In the genomic region with DNA sequence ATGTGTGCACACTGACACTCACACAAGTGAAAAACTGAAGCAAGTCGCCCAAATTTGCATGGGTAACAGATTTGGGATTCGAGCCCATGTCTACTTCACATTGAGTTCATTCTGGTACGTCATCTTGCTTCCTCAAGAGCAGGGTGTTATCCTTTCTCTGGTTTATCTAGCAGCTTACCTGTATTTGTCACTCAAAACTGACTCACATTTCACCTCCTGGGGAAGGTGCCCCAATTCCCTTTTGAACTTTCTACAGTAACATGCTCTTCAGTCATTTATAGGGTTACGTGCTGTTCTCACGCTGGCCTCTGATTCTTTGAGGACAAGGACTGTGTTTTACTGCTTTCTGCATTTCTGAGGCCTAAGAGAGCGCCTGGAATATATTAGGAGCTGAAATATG, we compare ENCODE assay signal across 20 cellular contexts.
"Had no signal": no experiment of that assay in that cellular context is flagged by ENCODE, and none has a peak within 500 bp of the region (broad histone marks: within the 10 kb centered on the region; RNA-seq: fewer than 3 reads in every experiment).

No MANE protein-coding gene starts in this region.

- H3K27me3 ChIP-seq: brain microvascular endothelial cell, sigmoid colon, stomach, uterus had no signal

- H3K36me3 ChIP-seq: brain microvascular endothelial cell, sigmoid colon, stomach, thoracic aorta, uterus had no signal

- H3K9me3 ChIP-seq: sigmoid colon, stomach, thoracic aorta, uterus had no signal

- H3K4me3 ChIP-seq: sigmoid colon, stomach, thoracic aorta, uterus had no signal

- ATAC-seq: activated CD8-positive, alpha-beta T cell treated with anti-CD3 and anti-CD28 coated beads, Interleukin-2, amount 10 ng/mL, durations not matched to agents 7 days and 5 days; activated naive CD8-positive, alpha-beta T cell treated with anti-CD3 and anti-CD28 coated beads, Interleukin-2, amount 50 U/mL, for 24 hours; left ventricle myocardium superior; stimulated activated effector memory CD8-positive, alpha-beta T cell treated with anti-CD3 and anti-CD28 coated beads, Interleukin-12 subunit alpha, Interleukin-12 subunit beta, amount 100 ng/mL, for 72 hours had no signal

- H3K4me1 ChIP-seq: uterus had no signal

- DNase-seq: activated CD4-positive, alpha-beta T cell treated with anti-CD3 and anti-CD28 coated beads, Interleukin-2, amount 10 ng/mL, durations not matched to agents 7 days and 5 days; activated CD4-positive, CD25-positive, alpha-beta regulatory T cell; activated CD8-positive, alpha-beta T cell treated with anti-CD3 and anti-CD28 coated beads, Interleukin-2, amount 10 ng/mL, durations not matched to agents 7 days and 5 days; activated effector memory CD4-positive, alpha-beta T cell treated with Interleukin-2 at 50 U/mL for 16 hours; activated naive CD4-positive, alpha-beta T cell treated with anti-CD3 and anti-CD28 coated beads, Interleukin-2, amount 10 ng/mL, durations not matched to agents 7 days and 5 days; activated naive CD8-positive, alpha-beta T cell treated with anti-CD3 and anti-CD28 coated beads, Interleukin-2, amount 50 U/mL, for 24 hours; activated T-cell treated with anti-CD3 and anti-CD28 coated beads, Interleukin-2, amount 50 U/mL, for 24 hours; aorta; brain microvascular endothelial cell; central memory CD4-positive, alpha-beta T cell; left ventricle myocardium superior; naive B cell; sigmoid colon; stimulated activated CD4-positive, alpha-beta T cell treated with anti-CD3 and anti-CD28 coated beads, Interleukin-4, amount 100 ng/mL, for 24 hours; stomach; T-helper 1 cell; T-helper 9 cell; uterus had no signal

- H3K27ac ChIP-seq: brain microvascular endothelial cell, sigmoid colon, stomach, thoracic aorta, uterus had no signal
